In genomic region chr5:133026664-133027153, GRCh38 we compare ENCODE assay signal across 8 cellular contexts. TPM values are rescaled to one million over a fixed set of nuclear protein-coding genes. Genes with fewer than 3 reads are reported as not detected.
A peak's percentile ranks its signal among the peaks of the same experiment; 100 is the strongest.
DNase-seq lines count a peak whose midpoint lies in the region; ATAC-seq and TF ChIP-seq lines count a peak whose summit lies in the region.

No MANE protein-coding gene starts in this region.

- 22 to 28% methylated on average over 5 to 14 of the region's 15 CpGs for WGBS in endodermal cell (ENCODE audit: insufficient coverage in 1 of 2, insufficient read length in 1 of 2), 2 experiments

- H3K27me3 ChIP-seq in CD4-positive, CD25-positive, alpha-beta regulatory T cell (ENCODE audit: control insufficient read depth, insufficient read depth, low read length), result no peaks in the 10 kb centered on the region
- H3K27me3 ChIP-seq in OCI-LY3 (ENCODE audit: low read depth, low read length) (no peaks in the 10 kb centered on the region), endodermal cell (ENCODE audit: control insufficient read depth, insufficient read depth, low read length, poor library complexity, severe bottlenecking) (no peaks in the 10 kb centered on the region), osteoblast (ENCODE audit: insufficient read depth, low read length) (no peaks in the 10 kb centered on the region)

- H3K79me2 ChIP-seq in OCI-LY3 (ENCODE audit: low read length), result peaks cover 31% of the 10 kb centered on the region
- peaks cover 41% of the 10 kb centered on the region for H3K79me2 ChIP-seq in osteoblast (ENCODE audit: insufficient read depth, low read length)

- H3K27ac Mint-ChIP-seq in CD4-positive, CD25-positive, alpha-beta regulatory T cell, result peak overlapping the region in 2 of 3 donors; percentile 84 to 97
- H3K27ac Mint-ChIP-seq in endodermal cell, result peak overlapping the region; percentile 11

- no peak for DNase-seq in CD4-positive, CD25-positive, alpha-beta regulatory T cell
- DNase-seq in endodermal cell (no peak), osteoblast (ENCODE audit: insufficient read length, low spot score, missing footprints) (no peak), iPS-NIHi7 (ENCODE audit: extremely low spot score) (no peak), epidermal melanocyte (ENCODE audit: insufficient read length, low spot score) (no peak), cerebellar nuclear complex (lab: John Stamatoyannopoulos, UW) (no peak), NCI-H1048 (lab: John Stamatoyannopoulos, UW) (no peak)

- peaks cover 0 to 1% (median 0%) of the 10 kb centered on the region in 7 donors for H3K9me3 Mint-ChIP-seq in CD4-positive, CD25-positive, alpha-beta regulatory T cell
- no peaks in the 10 kb centered on the region for H3K9me3 Mint-ChIP-seq in endodermal cell

- peak overlapping the region; percentile 99 for H2AFZ ChIP-seq in OCI-LY3 (ENCODE audit: low read depth, low read length)
- H2AFZ ChIP-seq in osteoblast (ENCODE audit: low read length), result peak overlapping the region; percentile 96

- H3K27me3 Mint-ChIP-seq in CD4-positive, CD25-positive, alpha-beta regulatory T cell, result peaks cover 9% of the 10 kb centered on the region
- H3K27me3 Mint-ChIP-seq in endodermal cell (ENCODE audit: insufficient read depth), result no peaks in the 10 kb centered on the region

- H3K4me3 Mint-ChIP-seq in CD4-positive, CD25-positive, alpha-beta regulatory T cell, result peak overlapping the region; percentile 96 to 99 (median 97)
- peak overlapping the region; percentile 93 for H3K4me3 Mint-ChIP-seq in endodermal cell

- H3K9me3 ChIP-seq in CD4-positive, CD25-positive, alpha-beta regulatory T cell (ENCODE audit: control insufficient read depth in 2 of 2, low read length in 2 of 2), result no peaks in the 10 kb centered on the region
- H3K9me3 ChIP-seq in OCI-LY3 (ENCODE audit: insufficient read depth, low read length), result no peaks in the 10 kb centered on the region
- no peaks in the 10 kb centered on the region for H3K9me3 ChIP-seq in endodermal cell (ENCODE audit: control insufficient read depth, low read length)
- no peaks in the 10 kb centered on the region for H3K9me3 ChIP-seq in osteoblast (ENCODE audit: low read depth, low read length)

- peaks cover 10% of the 10 kb centered on the region for H3K4me1 ChIP-seq in CD4-positive, CD25-positive, alpha-beta regulatory T cell (ENCODE audit: control insufficient read depth, insufficient read depth, low read length, poor library complexity, severe bottlenecking)
- H3K4me1 ChIP-seq in OCI-LY3 (ENCODE audit: low read length) (peaks cover 2% of the 10 kb centered on the region; the same call in 1 of the 2 replicates), endodermal cell (ENCODE audit: control insufficient read depth, insufficient read depth, low read length) (peaks cover 7% of the 10 kb centered on the region), osteoblast (ENCODE audit: insufficient read depth, low read length) (peaks cover 6% of the 10 kb centered on the region)

- peak overlapping the region; percentile 68 for H3K9ac ChIP-seq in OCI-LY3 (ENCODE audit: low read length)
- H3K9ac ChIP-seq in endodermal cell (ENCODE audit: extremely low read depth, low read length, poor library complexity, severe bottlenecking), result no peak overlapping the region

- H4K20me1 ChIP-seq in OCI-LY3 (ENCODE audit: insufficient read depth, low read length), result no peaks in the 10 kb centered on the region
- H4K20me1 ChIP-seq in osteoblast (ENCODE audit: insufficient read depth, low read length), result no peaks in the 10 kb centered on the region

- peak overlapping the region; percentile 89 for H3K27ac ChIP-seq in CD4-positive, CD25-positive, alpha-beta regulatory T cell (ENCODE audit: insufficient read depth, low read length, poor library complexity, severe bottlenecking)
- no peak overlapping the region for H3K27ac ChIP-seq in OCI-LY3 (ENCODE audit: low read length)
- no peak overlapping the region for H3K27ac ChIP-seq in endodermal cell (ENCODE audit: low read depth, low read length)
- peak overlapping the region; percentile 69 for H3K27ac ChIP-seq in osteoblast (ENCODE audit: low read depth, low read length)

- no peak for TF ChIP-seq CTCF in OCI-LY3 (IDR thresholded peaks at IDR 0.05; ENCODE audit: low read depth, low read length)
- no peak for TF ChIP-seq CTCF in endodermal cell (conservative IDR thresholded peaks at IDR 0.05)
- TF ChIP-seq CTCF in osteoblast (IDR thresholded peaks at IDR 0.05; ENCODE audit: extremely low read depth, low read depth, low read length), result no peak

- ATAC-seq in CD4-positive, CD25-positive, alpha-beta regulatory T cell (ENCODE audit: low read depth in 2 of 2), result no peak

- H3K36me3 ChIP-seq in CD4-positive, CD25-positive, alpha-beta regulatory T cell (ENCODE audit: control insufficient read depth, insufficient read depth, low read length), result peaks cover 4% of the 10 kb centered on the region
- H3K36me3 ChIP-seq in OCI-LY3 (replicated peaks; ENCODE audit: low read depth, low read length) (peaks cover 4% of the 10 kb centered on the region), endodermal cell (ENCODE audit: control insufficient read depth, insufficient read depth, low read length) (peaks cover 18% of the 10 kb centered on the region), osteoblast (ENCODE audit: insufficient read depth, low read length) (peaks cover 6% of the 10 kb centered on the region)

- peak overlapping the region; percentile 94 for H3K4me2 ChIP-seq in OCI-LY3 (ENCODE audit: low read length)
- H3K4me2 ChIP-seq in osteoblast (ENCODE audit: insufficient read depth, low read length), result peak overlapping the region; percentile 97

- H3K4me1 Mint-ChIP-seq in CD4-positive, CD25-positive, alpha-beta regulatory T cell, result peaks cover 14 to 30% (median 24%) of the 10 kb centered on the region in 4 donors
- H3K4me1 Mint-ChIP-seq in endodermal cell, result peaks cover 21% of the 10 kb centered on the region

- peak overlapping the region; percentile 75 for H3K4me3 ChIP-seq in CD4-positive, CD25-positive, alpha-beta regulatory T cell (ENCODE audit: low read depth, low read length)
- H3K4me3 ChIP-seq in OCI-LY3 (ENCODE audit: low read length) (peak overlapping the region; percentile 92), endodermal cell (ENCODE audit: low read length) (peak overlapping the region; percentile 64), osteoblast (ENCODE audit: insufficient read depth, low read length) (peak overlapping the region; percentile 99)

- peaks cover 3% of the 10 kb centered on the region for H3K36me3 Mint-ChIP-seq in CD4-positive, CD25-positive, alpha-beta regulatory T cell
- H3K36me3 Mint-ChIP-seq in endodermal cell (ENCODE audit: low read depth), result peaks cover 17% of the 10 kb centered on the region

RNA-seq across cellular contexts. Expression of gene ZCCHC10, which starts 0.4 kb away (rescaled TPM):
- 20.0 TPM for total RNA-seq in CD4-positive, CD25-positive, alpha-beta regulatory T cell
- 10 to 100 TPM; 38.7 to 54.0 (median 44.4) TPM for polyA plus RNA-seq in CD4-positive, CD25-positive, alpha-beta regulatory T cell
- 10 to 100 TPM; 35.1 to 36.6 TPM for total RNA-seq in endodermal cell
- polyA plus RNA-seq in endodermal cell (2013, experiment 1 of 2), result 28.9 TPM
- polyA plus RNA-seq in endodermal cell (2013, experiment 2 of 2), result 33.2 TPM
- total RNA-seq in osteoblast, result 7.7 and 12.3 TPM in 2 replicates

RNA-seq across cellular contexts. Expression of gene HSPA4, which starts 25.1 kb away (rescaled TPM):
- 47.9 TPM for total RNA-seq in CD4-positive, CD25-positive, alpha-beta regulatory T cell
- 10 to 100 TPM; 32.8 to 39.0 (median 36.0) TPM for polyA plus RNA-seq in CD4-positive, CD25-positive, alpha-beta regulatory T cell
- 100 to 1,000 TPM; 245 to 287 TPM for total RNA-seq in endodermal cell
- 147 TPM for polyA plus RNA-seq in endodermal cell (2013, experiment 1 of 2)
- 145 TPM for polyA plus RNA-seq in endodermal cell (2013, experiment 2 of 2)
- 125 and 135 TPM in 2 replicates for total RNA-seq in osteoblast

Comparison
In these comparisons a context has a peak if more than half of its experiments do, and no peak if none do; other contexts are left out.
1. H3K27ac ChIP-seq: peak in CD4-positive, CD25-positive, alpha-beta regulatory T cell (single experiment) and osteoblast (single experiment); none in OCI-LY3 (single experiment) and endodermal cell (single experiment).
2. Peak in every context shown above with its lines, with median percentiles within 50 percentile points of each other: H3K4me3 ChIP-seq.